ENCODE assay signal across 8 cellular contexts in genomic region chr3:194057570-194058188, GRCh38.
A peak's percentile ranks its signal among the peaks of the same experiment; 100 is the strongest.
DNase-seq lines count a peak whose midpoint lies in the region; ATAC-seq, FAIRE-seq and TF ChIP-seq lines count a peak whose summit lies in the region.

No MANE protein-coding gene starts in this region.

- DNase-seq in Caco-2 (no peak), GM23248 (no peak), K562 (ENCODE audit: extremely low read depth in 1 of 4, low spot score in 3 of 4) (no peak), neural progenitor cell (ENCODE audit: low spot score) (no peak), cerebellar cortex (ENCODE audit: low spot score) (no peak), NCI-H1436 treated with DMSO at 0.1 percent for 48 hours (lab: John Stamatoyannopoulos, UW) (no peak)

- POLR2A ChIA-PET in Caco-2 (lab: Charles Lee) = interaction anchor here (1.2 to 1.3 kb wide), 2 partner anchors 54 to 186 kb away, joined by 3 read pairs; no protein-coding TSS in a partner anchor
- POLR2A ChIA-PET in K562 (lab: Yijun Ruan, JAX) = interaction anchor here (0.6 to 1.2 kb wide), 2 partner anchors 10 to 21 kb away, joined by 3 to 4 read pairs; no protein-coding TSS in a partner anchor

- H3K4me3 Mint-ChIP-seq in Caco-2 (ENCODE audit: unreplicated experiment) (peak overlapping the region; percentile 75), neural progenitor cell (peak overlapping the region; percentile 67)

- TF ChIP-seq RAD21 in K562 (CRISPR knock-in tag; conservative IDR thresholded peaks at IDR 0.05 in 1 of 2, IDR thresholded peaks at IDR 0.05 in 1 of 2) = no peak

- BruUV-seq in Caco-2 (replicated peaks; lab: Mats Ljungman, UMichigan) (TSS peak; percentile 84), K562 (replicated peaks; lab: Mats Ljungman, UMichigan) (no TSS peak)

- H4K20me1 ChIP-seq in GM23248 (ENCODE audit: insufficient read depth) (no peaks in the 10 kb centered on the region), K562 (replicated peaks; ENCODE audit: control insufficient read depth, insufficient read depth, low read length) (no peaks in the 10 kb centered on the region), neural progenitor cell (ENCODE audit: low read depth) (no peaks in the 10 kb centered on the region)

- in situ Hi-C loops in GM23248 (cut with MboI) = no loop called here
- in situ Hi-C loops in K562 (cut with MboI) = no loop called here

- peak overlapping the region; percentile 59 for H3K27ac Mint-ChIP-seq in Caco-2 (ENCODE audit: unreplicated experiment)
- H3K27ac Mint-ChIP-seq in neural progenitor cell = no peak overlapping the region

- TF ChIP-seq POLR2A in K562 (conservative IDR thresholded peaks at IDR 0.05) = no peak

- H3K9ac ChIP-seq in GM23248 (peak overlapping the region; percentile 62), K562 (ENCODE audit: insufficient read depth in 1 of 2, low read depth in 2 of 2, low read length in 2 of 2) (0 out of 4 replicates have a peak overlapping the region, but pooled peaks of 1 of the 2 experiments have one; percentile 71), neural progenitor cell (no peak overlapping the region)

- CTCF ChIA-PET in Caco-2 (lab: Charles Lee) = interaction anchor here (1.0 to 1.6 kb wide), 3 partner anchors 44 to 258 kb away, joined by 3 to 5 read pairs (median 3); no protein-coding TSS in a partner anchor
- CTCF ChIA-PET in K562 (lab: Yijun Ruan, JAX; ENCODE audit: low intra/inter-chr PET ratio) = no interaction called here

- no peaks in the 10 kb centered on the region for H3K9me2 ChIP-seq in GM23248 (ENCODE audit: insufficient read depth)

- ATAC-seq in K562 (no peak), GM18867 (IDR thresholded peaks at IDR 0.05; ENCODE audit: unreplicated experiment) (no peak), GM18907 (IDR thresholded peaks at IDR 0.05; ENCODE audit: unreplicated experiment) (no peak)

- H3K4me1 ChIP-seq in Caco-2 = peaks cover 52% of the 10 kb centered on the region
- no peaks in the 10 kb centered on the region for H3K4me1 ChIP-seq in GM23248 (ENCODE audit: insufficient read depth)
- peaks cover 0 to 11% of the 10 kb centered on the region in 2 experiments; a peak in 3 of 5 replicates for H3K4me1 ChIP-seq in K562 (replicated peaks in 1 of 2; ENCODE audit: control insufficient read depth in 2 of 2, insufficient read depth in 2 of 2, low read length in 2 of 2)
- H3K4me1 ChIP-seq in neural progenitor cell = peaks cover 36% of the 10 kb centered on the region

- H3K9me3 Mint-ChIP-seq in Caco-2 (ENCODE audit: unreplicated experiment) (peaks cover 9% of the 10 kb centered on the region), neural progenitor cell (peaks cover 6% of the 10 kb centered on the region)

- H3K4me2 ChIP-seq in GM23248 (ENCODE audit: unreplicated experiment) (no peak overlapping the region), K562 (ENCODE audit: insufficient read depth, low read length) (0 out of 2 replicates have a peak overlapping the region, but pooled peaks have one; percentile 3), neural progenitor cell (peak overlapping the region; percentile 70)

- H3K27me3 ChIP-seq in Caco-2 (replicated peaks; ENCODE audit: control insufficient read depth, insufficient read depth, low read length) (no peaks in the 10 kb centered on the region), GM23248 (replicated peaks; ENCODE audit: insufficient read depth) (no peaks in the 10 kb centered on the region), K562 (ENCODE audit: control insufficient read depth in 2 of 2, insufficient read depth in 2 of 2, low read length in 2 of 2) (no peaks in the 10 kb centered on the region), neural progenitor cell (no peaks in the 10 kb centered on the region)

- H3K27me3 Mint-ChIP-seq in Caco-2 (ENCODE audit: insufficient read depth, unreplicated experiment) (no peaks in the 10 kb centered on the region), neural progenitor cell (ENCODE audit: insufficient read depth, low read depth) (peaks cover 5% of the 10 kb centered on the region)

- intact Hi-C loops in Caco-2 (cut with micrococcal nuclease; ENCODE audit: unreplicated experiment) (no loop called here), K562 (cut with micrococcal nuclease) (no loop called here)

- peak overlapping the region; percentile 32 for H2AFZ ChIP-seq in GM23248
- H2AFZ ChIP-seq in K562 (ENCODE audit: low read depth, low read length) = peak overlapping the region; percentile 77
- H2AFZ ChIP-seq in neural progenitor cell (replicated peaks) = no peak overlapping the region

- FAIRE-seq in K562 (lab: Jason Lieb, UNC) = no peak

- TF ChIP-seq CTCF in Caco-2 (IDR thresholded peaks at IDR 0.05; ENCODE audit: insufficient read depth in 1 of 2, low read depth in 1 of 2, low read length in 1 of 2, severe bottlenecking in 1 of 2, unreplicated experiment in 1 of 2) (no peak), K562 (IDR thresholded peaks at IDR 0.05 in 2 of 3, conservative IDR thresholded peaks at IDR 0.05 in 1 of 3; ENCODE audit: insufficient read depth in 2 of 3, low read depth in 1 of 3, low read length in 3 of 3) (no peak), neural progenitor cell (IDR thresholded peaks at IDR 0.05) (no peak)

- H3K27ac ChIP-seq in GM23248 = no peak overlapping the region
- H3K27ac ChIP-seq in K562 (ENCODE audit: extremely low read depth, low read depth, low read length) = no peak overlapping the region
- peak overlapping the region; percentile 26 for H3K27ac ChIP-seq in neural progenitor cell

- H3K4me1 Mint-ChIP-seq in Caco-2 (ENCODE audit: low read depth, unreplicated experiment) = peaks cover 41% of the 10 kb centered on the region
- peaks cover 27% of the 10 kb centered on the region for H3K4me1 Mint-ChIP-seq in neural progenitor cell

- no peaks in the 10 kb centered on the region for H3K9me3 ChIP-seq in Caco-2
- no peaks in the 10 kb centered on the region for H3K9me3 ChIP-seq in GM23248 (ENCODE audit: low read depth)
- no peaks in the 10 kb centered on the region for H3K9me3 ChIP-seq in K562 (replicated peaks; ENCODE audit: control insufficient read depth, insufficient read depth, low read depth, low read length)
- no peaks in the 10 kb centered on the region for H3K9me3 ChIP-seq in neural progenitor cell (ENCODE audit: low read depth)

- no peak for TF ChIP-seq EP300 in K562 (IDR thresholded peaks at IDR 0.05; ENCODE audit: low read length)

- no peaks in the 10 kb centered on the region for H3K9me1 ChIP-seq in K562 (ENCODE audit: control insufficient read depth, insufficient read depth, low read length)

- H3F3A ChIP-seq in GM23248 (ENCODE audit: insufficient read depth) = no peaks in the 10 kb centered on the region
- peaks cover 44% of the 10 kb centered on the region for H3F3A ChIP-seq in neural progenitor cell (ENCODE audit: low read depth)

- peaks cover 6% of the 10 kb centered on the region for H3K36me3 Mint-ChIP-seq in Caco-2 (ENCODE audit: insufficient read depth, unreplicated experiment)
- H3K36me3 Mint-ChIP-seq in neural progenitor cell = no peaks in the 10 kb centered on the region

- H3K36me3 ChIP-seq in Caco-2 (ENCODE audit: control insufficient read depth, insufficient read depth, low read length) (no peaks in the 10 kb centered on the region), GM23248 (ENCODE audit: low read depth) (no peaks in the 10 kb centered on the region), K562 (ENCODE audit: control insufficient read depth, insufficient read depth, low read length) (no peaks in the 10 kb centered on the region), neural progenitor cell (no peaks in the 10 kb centered on the region)

- H3K79me2 ChIP-seq in GM23248 (ENCODE audit: insufficient read depth) (no peaks in the 10 kb centered on the region), K562 (ENCODE audit: control insufficient read depth, insufficient read depth, low read length) (no peaks in the 10 kb centered on the region), neural progenitor cell (ENCODE audit: low read depth) (no peaks in the 10 kb centered on the region)

- H3K4me3 ChIP-seq in Caco-2 (ENCODE audit: low read depth, low read length) (peak overlapping the region; percentile 28), GM23248 (peak overlapping the region; percentile 43; the same call in 1 of the 2 replicates), K562 (no peak overlapping the region), neural progenitor cell (peak overlapping the region; percentile 13)

- WGBS in GM23248 (ENCODE audit: low coverage in 1 of 2, low lambda C conversion rate in 2 of 2, missing lambda C conversion rate in 2 of 2), 2 experiments = 92 to 95% methylated on average over 7 to 8 of the region's 8 CpGs
- WGBS in K562 (ENCODE audit: insufficient coverage, low coverage, missing lambda C conversion rate) = 65% methylated on average over 8 of the region's 8 CpGs

TF ChIP-seq in K562, 482 proteins besides CTCF, POLR2A, EP300 and RAD21:
- TF ChIP-seq KDM1A (IDR thresholded peaks at IDR 0.05) (peak in 1 of 2 experiments; percentile 40; a peak in 1 of 4 replicates), BCOR (IDR thresholded peaks at IDR 0.05) (peak; percentile 56; the same call in 1 of the 2 replicates), EGR1 (conservative IDR thresholded peaks at IDR 0.05) (no peak), ZBTB33 (CRISPR knock-in tag; IDR thresholded peaks at IDR 0.05) (peak; percentile 8; the same call in 1 of the 2 replicates), SRF (CRISPR knock-in tag; IDR thresholded peaks at IDR 0.05) (no peak), RBM25 (IDR thresholded peaks at IDR 0.05; ENCODE audit: low read depth, low read length, severe bottlenecking) (peak; percentile 75)
